In the genomic region with DNA sequence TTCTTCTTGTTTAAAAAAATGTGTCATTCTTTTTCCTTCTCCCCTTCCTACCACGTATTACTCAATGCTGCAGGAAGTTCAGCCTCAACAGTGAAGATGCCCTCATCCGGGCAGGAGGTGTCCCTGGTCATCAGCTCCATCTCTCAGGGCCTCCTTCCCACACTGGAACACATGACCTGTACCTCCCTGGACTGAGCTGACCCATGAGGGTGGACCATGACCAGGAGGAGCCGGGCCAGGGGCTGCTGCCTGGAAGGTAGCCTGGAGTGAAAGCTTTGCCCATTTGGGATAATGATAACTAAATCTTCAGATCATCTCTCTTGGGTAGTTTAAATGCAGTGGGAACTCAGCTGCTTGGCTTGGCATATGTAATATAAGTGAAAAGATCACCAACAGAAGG, we compare ENCODE assay signal across 24 cellular contexts.
"Had no signal": no experiment of that assay in that cellular context is flagged by ENCODE, and none has a peak within 500 bp of the region (broad histone marks: within the 10 kb centered on the region; RNA-seq: fewer than 3 reads in every experiment).

No MANE protein-coding gene starts in this region.

- H3K27ac ChIP-seq: SK-N-MC, WERI-Rb-1 had no signal

- H3K27ac Mint-ChIP-seq: activated CD8-positive, alpha-beta T cell treated with anti-CD3 and anti-CD28 coated beads for 36 hours; activated naive CD4-positive, alpha-beta T cell treated with anti-CD3 and anti-CD28 coated beads, Interleukin-2, amount 10 ng/mL, durations not matched to agents 7 days and 5 days; activated naive CD8-positive, alpha-beta T cell treated with anti-CD3 and anti-CD28 coated beads for 36 hours; activated T-cell treated with anti-CD3 and anti-CD28 coated beads, Interleukin-2, amount 50 U/mL, for 72 hours; activated T-helper 2 cell treated with anti-CD3 and anti-CD28 coated beads, Interferon-gamma antibody, Interleukin-2, Interleukin-4, amounts not matched to agents 10 μg/mL and 5 μg/mL and 100 μg/mL, durations not matched to agents 14 hours and 24 hours and 36 hours; T-cell had no signal

- H3K9me3 Mint-ChIP-seq: activated CD8-positive, alpha-beta T cell treated with anti-CD3 and anti-CD28 coated beads for 36 hours; activated naive CD4-positive, alpha-beta T cell treated with anti-CD3 and anti-CD28 coated beads, Interleukin-2, amount 10 ng/mL, durations not matched to agents 7 days and 5 days; activated T-helper 2 cell treated with anti-CD3 and anti-CD28 coated beads, Interferon-gamma antibody, Interleukin-2, Interleukin-4, amounts not matched to agents 10 μg/mL and 5 μg/mL and 100 μg/mL, durations not matched to agents 14 hours and 24 hours and 36 hours; T-cell had no signal

- H3K36me3 Mint-ChIP-seq: activated naive CD4-positive, alpha-beta T cell treated with anti-CD3 and anti-CD28 coated beads, Interleukin-2, amount 10 ng/mL, durations not matched to agents 7 days and 5 days; activated naive CD8-positive, alpha-beta T cell treated with anti-CD3 and anti-CD28 coated beads for 36 hours; T-cell had no signal

- H3K4me3 Mint-ChIP-seq: activated CD8-positive, alpha-beta T cell treated with anti-CD3 and anti-CD28 coated beads for 36 hours; activated naive CD4-positive, alpha-beta T cell treated with anti-CD3 and anti-CD28 coated beads, Interleukin-2, amount 10 ng/mL, durations not matched to agents 7 days and 5 days; activated naive CD8-positive, alpha-beta T cell treated with anti-CD3 and anti-CD28 coated beads for 36 hours; activated T-cell treated with anti-CD3 and anti-CD28 coated beads, Interleukin-2, amount 50 U/mL, for 72 hours; T-cell had no signal

- DNase-seq: activated CD4-positive, alpha-beta T cell treated with anti-CD3 and anti-CD28 coated beads for 4 hours; activated CD8-positive, alpha-beta memory T cell treated with anti-CD3 and anti-CD28 coated beads, Interleukin-2, amount 50 U/mL, for 4 hours; activated CD8-positive, alpha-beta T cell treated with anti-CD3 and anti-CD28 coated beads for 36 hours; activated gamma-delta T cell treated with Interleukin-2 at 50 U/mL for 16 hours; activated naive CD4-positive, alpha-beta T cell treated with anti-CD3 and anti-CD28 coated beads, Interleukin-2, amount 10 ng/mL, durations not matched to agents 7 days and 5 days; activated naive CD8-positive, alpha-beta T cell treated with anti-CD3 and anti-CD28 coated beads for 36 hours; activated T-cell treated with anti-CD3 and anti-CD28 coated beads, Interleukin-2, amount 50 U/mL, for 72 hours; Karpas-422; NCI-H1092 treated with DMSO at 0.1 percent for 48 hours; NCI-H1417 treated with DMSO at 0.1 percent for 48 hours; NCI-H1694; NCI-H2029; NCI-H2107; NCI-H510A treated with DMSO at 0.1 percent for 48 hours; NCI-H69; NK-92 treated with Interleukin-12 subunit alpha and Interleukin-12 subunit beta, amount 100 ng/mL, for 24 hours; OCI-M1; RPMI8226; T-cell; T-helper 2 cell; T1000; WERI-Rb-1 had no signal

- H3K4me1 Mint-ChIP-seq: activated naive CD4-positive, alpha-beta T cell treated with anti-CD3 and anti-CD28 coated beads, Interleukin-2, amount 10 ng/mL, durations not matched to agents 7 days and 5 days; T-cell had no signal
